1 cellular context compared by ENCODE assay signal in genomic region chr17:19386276-19386863, GRCh38.
TF ChIP-seq lines count a peak whose summit lies in the region.

No MANE protein-coding gene starts in this region.

TF ChIP-seq in H1, 55 proteins besides CTCF, POLR2A, EP300 and RAD21 (continued from another document):
- TF ChIP-seq POLR2AphosphoS5 (IDR thresholded peaks at IDR 0.05; ENCODE audit: low read depth, low read length) = 0 out of 2 replicates have a peak, but pooled peaks have one; percentile 11
- TF ChIP-seq TAF7 (optimal IDR thresholded peaks at IDR 0.05; ENCODE audit: borderline replicate concordance, low read depth, low read length) = no peak
